Comparison of ENCODE assay signal across 8 cellular contexts in genomic region chr7:6482743-6483119, GRCh38. TPM values are rescaled to one million over a fixed set of nuclear protein-coding genes. Genes with fewer than 3 reads are reported as not detected.
DNase-seq lines count a peak whose midpoint lies in the region; ATAC-seq, FAIRE-seq and TF ChIP-seq lines count a peak whose summit lies in the region.

No MANE protein-coding gene starts in this region.

- intact Hi-C loops in Calu3 (cut with micrococcal nuclease; ENCODE audit: unreplicated experiment): no loop called here
- intact Hi-C loops in endothelial cell of umbilical vein (cut with micrococcal nuclease): no loop called here

- H3K79me2 ChIP-seq in OCI-LY3 (ENCODE audit: low read length): peaks cover 62% of the 10 kb centered on the region
- H3K79me2 ChIP-seq in endothelial cell of umbilical vein (ENCODE audit: control insufficient read depth, insufficient read depth, low read length): peaks cover 61% of the 10 kb centered on the region
- peaks cover 62% of the 10 kb centered on the region for H3K79me2 ChIP-seq in osteoblast (ENCODE audit: insufficient read depth, low read length)

- no peak for TF ChIP-seq POLR2A in endothelial cell of umbilical vein (IDR thresholded peaks at IDR 0.05; ENCODE audit: low read depth, low read length)

- H3K4me1 ChIP-seq in OCI-LY3 (ENCODE audit: low read length) (peaks cover 16% of the 10 kb centered on the region), endothelial cell of umbilical vein (ENCODE audit: control insufficient read depth, extremely low read depth, insufficient read depth, low read length) (peaks cover 10% of the 10 kb centered on the region), osteoblast (ENCODE audit: insufficient read depth, low read length) (peaks cover 41% of the 10 kb centered on the region)

- peak overlapping the region; percentile 93 for H3K9ac ChIP-seq in OCI-LY3 (ENCODE audit: low read length)
- peak overlapping the region; percentile 81 for H3K9ac ChIP-seq in endothelial cell of umbilical vein (replicated peaks; ENCODE audit: extremely low read depth, insufficient read depth, low read length)

- H3K9me1 ChIP-seq in endothelial cell of umbilical vein (replicated peaks; ENCODE audit: control insufficient read depth, extremely low read depth, insufficient read depth, low read length): no peaks in the 10 kb centered on the region

- H3K27me3 ChIP-seq in OCI-LY3 (ENCODE audit: low read depth, low read length) (no peaks in the 10 kb centered on the region), endothelial cell of umbilical vein (ENCODE audit: control insufficient read depth in 2 of 2, insufficient read depth in 2 of 2, low read length in 2 of 2) (no peaks in the 10 kb centered on the region), osteoblast (ENCODE audit: insufficient read depth, low read length) (no peaks in the 10 kb centered on the region)

- H3K4me1 Mint-ChIP-seq in Calu3 (ENCODE audit: low read depth, unreplicated experiment): peaks cover 50% of the 10 kb centered on the region

- H3K27me3 Mint-ChIP-seq in Calu3 (ENCODE audit: unreplicated experiment): no peaks in the 10 kb centered on the region

- TF ChIP-seq CTCF in Calu3 (IDR thresholded peaks at IDR 0.05; ENCODE audit: unreplicated experiment): no peak
- no peak for TF ChIP-seq CTCF in OCI-LY3 (IDR thresholded peaks at IDR 0.05; ENCODE audit: low read depth, low read length)
- no peak for TF ChIP-seq CTCF in endothelial cell of umbilical vein (IDR thresholded peaks at IDR 0.05; ENCODE audit: extremely low read depth in 1 of 2, insufficient read depth in 1 of 2, low read depth in 1 of 2, low read length in 2 of 2)
- no peak for TF ChIP-seq CTCF in osteoblast (IDR thresholded peaks at IDR 0.05; ENCODE audit: extremely low read depth, low read depth, low read length)

- H4K20me1 ChIP-seq in OCI-LY3 (ENCODE audit: insufficient read depth, low read length) (peaks cover 47% of the 10 kb centered on the region), endothelial cell of umbilical vein (replicated peaks; ENCODE audit: control insufficient read depth, extremely low read depth, insufficient read depth, low read length) (no peaks in the 10 kb centered on the region), osteoblast (ENCODE audit: insufficient read depth, low read length) (peaks cover 52% of the 10 kb centered on the region)

- peak overlapping the region; percentile 58; the same call in 1 of the 2 replicates for H3K27ac ChIP-seq in OCI-LY3 (ENCODE audit: low read length)
- peak overlapping the region; percentile 50 for H3K27ac ChIP-seq in endothelial cell of umbilical vein (ENCODE audit: insufficient read depth, low read depth, low read length)
- H3K27ac ChIP-seq in osteoblast (ENCODE audit: low read depth, low read length): peak overlapping the region; percentile 93

- dilution Hi-C loops in endothelial cell of umbilical vein (cut with MboI; ENCODE audit: extremely low pct_ligation_motif_present, low sequenced_read_pairs): no loop called here

- peak overlapping the region; percentile 75 for H3K27ac Mint-ChIP-seq in Calu3 (ENCODE audit: unreplicated experiment)

- peak overlapping the region; percentile 98 for H3K4me3 Mint-ChIP-seq in Calu3 (ENCODE audit: low read depth, unreplicated experiment)

- no peaks in the 10 kb centered on the region for H3K9me3 Mint-ChIP-seq in Calu3 (ENCODE audit: low read depth, unreplicated experiment)

- H3K9me3 ChIP-seq in OCI-LY3 (ENCODE audit: insufficient read depth, low read length): no peaks in the 10 kb centered on the region
- no peaks in the 10 kb centered on the region for H3K9me3 ChIP-seq in endothelial cell of umbilical vein (replicated peaks; ENCODE audit: control insufficient read depth, insufficient read depth, low read length)
- no peaks in the 10 kb centered on the region for H3K9me3 ChIP-seq in osteoblast (ENCODE audit: low read depth, low read length)

- H3K4me2 ChIP-seq in OCI-LY3 (ENCODE audit: low read length): peak overlapping the region; percentile 68
- H3K4me2 ChIP-seq in endothelial cell of umbilical vein (ENCODE audit: insufficient read depth, low read length): peak overlapping the region; percentile 26
- H3K4me2 ChIP-seq in osteoblast (ENCODE audit: insufficient read depth, low read length): peak overlapping the region; percentile 96

- FAIRE-seq in endothelial cell of umbilical vein (lab: Jason Lieb, UNC): no peak

- POLR2A ChIA-PET in endothelial cell of umbilical vein (lab: Charles Lee): interaction anchor here (0.6 kb wide), 1 partner anchor 34 kb away, joined by 4 read pairs; no protein-coding TSS in a partner anchor

- ATAC-seq in HG03135 (IDR thresholded peaks at IDR 0.05; ENCODE audit: unreplicated experiment): no peak

- peaks cover 20% of the 10 kb centered on the region for H3K36me3 ChIP-seq in OCI-LY3 (replicated peaks; ENCODE audit: low read depth, low read length)
- peaks cover 0 to 2% of the 10 kb centered on the region in 2 experiments for H3K36me3 ChIP-seq in endothelial cell of umbilical vein (ENCODE audit: control insufficient read depth in 2 of 2, extremely low read depth in 1 of 2, insufficient read depth in 2 of 2, low read length in 2 of 2)
- H3K36me3 ChIP-seq in osteoblast (ENCODE audit: insufficient read depth, low read length): peaks cover 26% of the 10 kb centered on the region

- CTCF ChIA-PET in Calu3 (lab: Charles Lee): no interaction called here
- CTCF ChIA-PET in endothelial cell of umbilical vein (lab: Charles Lee): no interaction called here

- peak overlapping the region; percentile 99 for H3K4me3 ChIP-seq in OCI-LY3 (ENCODE audit: low read length)
- H3K4me3 ChIP-seq in endothelial cell of umbilical vein (replicated peaks in 1 of 3; ENCODE audit: insufficient read depth in 1 of 3, low read depth in 1 of 3, low read length in 3 of 3): peak overlapping the region; percentile 68 to 91 (median 83)
- peak overlapping the region; percentile 91 for H3K4me3 ChIP-seq in osteoblast (ENCODE audit: insufficient read depth, low read length)

- no TSS peak for BruUV-seq in Calu3 (replicated peaks; lab: Mats Ljungman, UMichigan)
- BruUV-seq in endothelial cell of umbilical vein (replicated peaks; lab: Mats Ljungman, UMichigan): no TSS peak

- H3K36me3 Mint-ChIP-seq in Calu3 (ENCODE audit: insufficient read depth, unreplicated experiment): peaks cover 86% of the 10 kb centered on the region

- no peak overlapping the region for H2AFZ ChIP-seq in OCI-LY3 (ENCODE audit: low read depth, low read length)
- no peak overlapping the region for H2AFZ ChIP-seq in endothelial cell of umbilical vein (ENCODE audit: low read depth, low read length)
- no peak overlapping the region for H2AFZ ChIP-seq in osteoblast (ENCODE audit: low read length)

- DNase-seq in Calu3: no peak
- DNase-seq in endothelial cell of umbilical vein (ENCODE audit: low read depth, low spot score): no peak
- no peak for DNase-seq in osteoblast (ENCODE audit: insufficient read length, low spot score, missing footprints)
- DNase-seq in NCI-H526 treated with DMSO at 0.1 percent for 48 hours (lab: John Stamatoyannopoulos, UW): no peak
- DNase-seq in NCI-H69 (lab: John Stamatoyannopoulos, UW): no peak
- no peak for DNase-seq in NCI-H774 (lab: John Stamatoyannopoulos, UW)

TF ChIP-seq in endothelial cell of umbilical vein, 7 proteins besides CTCF, POLR2A, EP300 and RAD21:
- TF ChIP-seq JUN (IDR thresholded peaks at IDR 0.05; ENCODE audit: borderline replicate concordance, insufficient read depth, insufficient read length, low read depth): no peak
- TF ChIP-seq GATA2 (IDR thresholded peaks at IDR 0.05; ENCODE audit: insufficient read depth, insufficient read length, low read depth, low read length): no peak
- TF ChIP-seq EZH2 (IDR thresholded peaks at IDR 0.05; ENCODE audit: borderline replicate concordance, low read depth, low read length, severe bottlenecking): no peak
- no peak for TF ChIP-seq POLR2AphosphoS5 (IDR thresholded peaks at IDR 0.05; ENCODE audit: insufficient read depth, low read depth, low read length)
- no peak for TF ChIP-seq FOS (IDR thresholded peaks at IDR 0.05; ENCODE audit: borderline replicate concordance, insufficient read depth, low read length)
- TF ChIP-seq MYC (IDR thresholded peaks at IDR 0.05; ENCODE audit: low read depth, low read length): no peak
- no peak for TF ChIP-seq MAX (IDR thresholded peaks at IDR 0.05; ENCODE audit: insufficient read depth, insufficient read length)

RNA-seq across cellular contexts. Expression of gene KDELR2, which starts 1.2 kb away (rescaled TPM):
- 292 and 301 TPM in 2 replicates for total RNA-seq in Calu3 (2022)
- total RNA-seq in endothelial cell of umbilical vein: 190 and 196 TPM in 2 replicates
- polyA plus RNA-seq in endothelial cell of umbilical vein: 191 and 199 TPM in 2 replicates
- polyA plus RNA-seq in endothelial cell of umbilical vein (2011; cell fraction: cytosol; rRNA removed): 137 and 140 TPM in 2 replicates
- polyA plus RNA-seq in endothelial cell of umbilical vein (2011; cell fraction: nucleus; rRNA removed): 67.5 and 75.9 TPM in 2 replicates
- 134 and 142 TPM in 2 replicates for polyA plus RNA-seq in endothelial cell of umbilical vein (2012)
- polyA minus RNA-seq in endothelial cell of umbilical vein: 159 and 164 TPM in 2 replicates
- 53.8 TPM for polyA minus RNA-seq in endothelial cell of umbilical vein (2011; cell fraction: cytosol; rRNA and poly(A)+ RNA removed)
- 45.4 and 50.1 TPM in 2 replicates for polyA minus RNA-seq in endothelial cell of umbilical vein (2011; cell fraction: nucleus; rRNA and poly(A)+ RNA removed)
- total RNA-seq in osteoblast: 218 and 245 TPM in 2 replicates

RNA-seq across cellular contexts. Expression of gene DAGLB, which starts 35.0 kb away (rescaled TPM):
- 36.8 and 38.1 TPM in 2 replicates for total RNA-seq in Calu3 (2022)
- 26.1 and 28.2 TPM in 2 replicates for total RNA-seq in endothelial cell of umbilical vein
- polyA plus RNA-seq in endothelial cell of umbilical vein: 31.6 and 48.2 TPM in 2 replicates
- 12.8 and 14.1 TPM in 2 replicates for polyA plus RNA-seq in endothelial cell of umbilical vein (2011; cell fraction: cytosol; rRNA removed)
- 54.2 and 59.2 TPM in 2 replicates for polyA plus RNA-seq in endothelial cell of umbilical vein (2011; cell fraction: nucleus; rRNA removed)
- polyA plus RNA-seq in endothelial cell of umbilical vein (2012): 15.6 and 16.1 TPM in 2 replicates
- 72.0 and 108 TPM in 2 replicates for polyA minus RNA-seq in endothelial cell of umbilical vein
- 26.7 TPM for polyA minus RNA-seq in endothelial cell of umbilical vein (2011; cell fraction: cytosol; rRNA and poly(A)+ RNA removed)
- polyA minus RNA-seq in endothelial cell of umbilical vein (2011; cell fraction: nucleus; rRNA and poly(A)+ RNA removed): 47.7 and 51.9 TPM in 2 replicates
- total RNA-seq in osteoblast: 17.1 and 17.4 TPM in 2 replicates

Comparison
In these comparisons a context has a peak if more than half of its experiments do, and no peak if none do; other contexts are left out.
1. H3K4me2 ChIP-seq: peak in every context shown above with its lines; median percentile 96 in osteoblast; 68 in OCI-LY3; 26 in endothelial cell of umbilical vein.